ENCODE assay signal across 20 cellular contexts in genomic region chr18:7393080-7393479, GRCh38.
A peak's percentile ranks its signal among the peaks of the same experiment; 100 is the strongest.
DNase-seq lines count a peak whose midpoint lies in the region; ATAC-seq, FAIRE-seq and TF ChIP-seq lines count a peak whose summit lies in the region.
"Had no signal": no experiment of that assay in that cellular context is flagged by ENCODE, and none has a peak within 500 bp of the region (broad histone marks: within the 10 kb centered on the region; RNA-seq: fewer than 3 reads in every experiment).

No MANE protein-coding gene starts in this region.

- no TSS peak for BruUV-seq in HepG2 (replicated peaks; lab: Mats Ljungman, UMichigan)

- no peaks in the 10 kb centered on the region for H4K20me1 ChIP-seq in HepG2 (ENCODE audit: insufficient read depth, low read length)

- no peaks in the 10 kb centered on the region for H3K79me2 ChIP-seq in HepG2 (ENCODE audit: insufficient read depth, low read length)

- H3K27ac Mint-ChIP-seq in glutamatergic neuron (ENCODE audit: unreplicated experiment), result no peak overlapping the region
- H3K27ac Mint-ChIP-seq: CD4-positive, CD25-positive, alpha-beta regulatory T cell; CD8-positive, alpha-beta memory T cell had no signal

- H3K9me3 Mint-ChIP-seq in glutamatergic neuron (ENCODE audit: unreplicated experiment), result peaks cover 2% of the 10 kb centered on the region

- CTCF ChIA-PET in HepG2 (lab: Yijun Ruan, JAX; ENCODE audit: low intra/inter-chr PET ratio, low total read pairs), result no interaction called here

- no peak for TF ChIP-seq RAD21 in HepG2 (CRISPR knock-in tag; IDR thresholded peaks at IDR 0.05)

- DNase-seq in HepG2 (ENCODE audit: low spot score) (no peak), right lobe of liver (no peak), glutamatergic neuron (no peak), retina (peak; percentile 37), brain microvascular endothelial cell (no peak), thyroid gland (no peak), NCI-H2107 (lab: John Stamatoyannopoulos, UW) (no peak)
- DNase-seq: BE2C; C1 segment of cervical spinal cord; CD4-positive, CD25-positive, alpha-beta regulatory T cell; CD8-positive, alpha-beta memory T cell; COR-L47; DMS153; DMS79; GDM1; GM23248; HCEC 1CT had no signal

- ATAC-seq in HepG2 (no peak), right lobe of liver (no peak)

- H3K4me1 Mint-ChIP-seq in glutamatergic neuron (ENCODE audit: low read depth, unreplicated experiment), result peaks cover 11% of the 10 kb centered on the region
- H3K4me1 Mint-ChIP-seq: CD4-positive, CD25-positive, alpha-beta regulatory T cell; CD8-positive, alpha-beta memory T cell had no signal

- H3K4me2 ChIP-seq in HepG2 (ENCODE audit: low read depth, low read length), result no peak overlapping the region

- TF ChIP-seq CTCF in HepG2 (CRISPR knock-in tag; IDR thresholded peaks at IDR 0.05) (no peak), right lobe of liver (IDR thresholded peaks at IDR 0.05) (no peak), glutamatergic neuron (IDR thresholded peaks at IDR 0.05; ENCODE audit: partially characterized antibody, unreplicated experiment) (no peak), brain microvascular endothelial cell (IDR thresholded peaks at IDR 0.05; ENCODE audit: low read depth, low read length, missing control alignments) (no peak), thyroid gland (IDR thresholded peaks at IDR 0.05) (no peak)

- in situ Hi-C loops in HepG2 (cut with HindIII; ENCODE audit: extremely low pct_ligation_motif_present, low pct_unique_long_range_greater_than_20kb) (no loop called here), brain microvascular endothelial cell (cut with HindIII; ENCODE audit: low pct_ligation_motif_present, low sequenced_read_pairs) (no loop called here)

- H3K4me3 ChIP-seq in HepG2 (replicated peaks in 1 of 3; ENCODE audit: insufficient read depth in 1 of 3, low read depth in 2 of 3, low read length in 3 of 3) (no peak overlapping the region), right lobe of liver (no peak overlapping the region), brain microvascular endothelial cell (ENCODE audit: low read depth, low read length) (no peak overlapping the region), thyroid gland (replicated peaks in 1 of 3) (no peak overlapping the region)
- H3K4me3 ChIP-seq: GM23248 had no signal

- H3K4me1 ChIP-seq in HepG2 (ENCODE audit: insufficient read depth, low read length) (no peaks in the 10 kb centered on the region), right lobe of liver (no peaks in the 10 kb centered on the region), thyroid gland (no peaks in the 10 kb centered on the region)
- H3K4me1 ChIP-seq: BE2C had no signal

- 44% methylated on average over 9 of the region's 9 CpGs for WGBS in HepG2 (ENCODE audit: low lambda C conversion rate)
- WGBS in right lobe of liver (ENCODE audit: insufficient coverage, low coverage, low lambda C conversion rate, missing lambda C conversion rate), result 51% methylated on average over 4 of the region's 9 CpGs
- WGBS in thyroid gland, 2 donors, result 78 to 80% methylated on average over 9 of the region's 9 CpGs

- H3K27me3 ChIP-seq in HepG2 (ENCODE audit: control insufficient read depth in 1 of 2, insufficient read depth in 2 of 2, low read length in 2 of 2) (peaks cover 0 to 5% of the 10 kb centered on the region in 2 experiments; a peak in 1 of 5 replicates), right lobe of liver (no peaks in the 10 kb centered on the region), brain microvascular endothelial cell (replicated peaks) (no peaks in the 10 kb centered on the region), thyroid gland (no peaks in the 10 kb centered on the region)
- H3K27me3 ChIP-seq: BE2C had no signal

- peaks cover 6% of the 10 kb centered on the region for H3K36me3 Mint-ChIP-seq in glutamatergic neuron (ENCODE audit: unreplicated experiment)
- H3K36me3 Mint-ChIP-seq: CD4-positive, CD25-positive, alpha-beta regulatory T cell had no signal

- no peaks in the 10 kb centered on the region for H3K36me3 ChIP-seq in HepG2 (replicated peaks in 1 of 2; ENCODE audit: control insufficient read depth in 1 of 2, insufficient read depth in 2 of 2, low read length in 2 of 2)
- H3K36me3 ChIP-seq in right lobe of liver, result no peaks in the 10 kb centered on the region
- H3K36me3 ChIP-seq in brain microvascular endothelial cell (replicated peaks), result no peaks in the 10 kb centered on the region
- H3K36me3 ChIP-seq in thyroid gland, result no peaks in the 10 kb centered on the region
- H3K36me3 ChIP-seq: BE2C had no signal

- H3K27me3 Mint-ChIP-seq in glutamatergic neuron (ENCODE audit: unreplicated experiment), result no peaks in the 10 kb centered on the region
- H3K27me3 Mint-ChIP-seq: CD4-positive, CD25-positive, alpha-beta regulatory T cell; CD8-positive, alpha-beta memory T cell had no signal

- H3K27ac ChIP-seq in HepG2 (ENCODE audit: extremely low read length, insufficient read depth, low read length) (no peak overlapping the region), right lobe of liver (no peak overlapping the region), brain microvascular endothelial cell (no peak overlapping the region), thyroid gland (no peak overlapping the region)
- H3K27ac ChIP-seq: GM23248 had no signal

- intact Hi-C loops in HepG2 (cut with micrococcal nuclease; ENCODE audit: unreplicated experiment) (no loop called here), right lobe of liver (cut with DNase I) (no loop called here), thyroid gland (cut with DNase I) (no loop called here)

- no peak for FAIRE-seq in HepG2 (lab: Jason Lieb, UNC)
- FAIRE-seq: GM12892, GM18507, H54 had no signal

- no peak overlapping the region for H2AFZ ChIP-seq in HepG2 (ENCODE audit: low read length)
- H2AFZ ChIP-seq: GM23248 had no signal

- POLR2A ChIA-PET in HepG2 (lab: Yijun Ruan, JAX), result no interaction called here

- peak overlapping the region; percentile 11 for H3K4me3 Mint-ChIP-seq in glutamatergic neuron (ENCODE audit: unreplicated experiment)
- H3K4me3 Mint-ChIP-seq: CD4-positive, CD25-positive, alpha-beta regulatory T cell; CD8-positive, alpha-beta memory T cell had no signal

- H3K9ac ChIP-seq in HepG2 (ENCODE audit: insufficient read depth, low read depth, low read length), result no peak overlapping the region
- H3K9ac ChIP-seq: GM23248 had no signal

- TF ChIP-seq EP300 in HepG2 (IDR thresholded peaks at IDR 0.05; ENCODE audit: low read depth in 2 of 2, low read length in 2 of 2) (no peak), HepG2 (CRISPR knock-in tag; IDR thresholded peaks at IDR 0.05; ENCODE audit: borderline replicate concordance) (no peak)

- TF ChIP-seq POLR2A in HepG2 (IDR thresholded peaks at IDR 0.05; ENCODE audit: insufficient read depth in 1 of 2, low read depth in 2 of 2, low read length in 2 of 2), result no peak
- no peak for TF ChIP-seq POLR2A in right lobe of liver (IDR thresholded peaks at IDR 0.05)
- TF ChIP-seq POLR2A in thyroid gland (IDR thresholded peaks at IDR 0.05), result no peak

- H3K9me3 ChIP-seq in HepG2 (ENCODE audit: low read length), result no peaks in the 10 kb centered on the region
- H3K9me3 ChIP-seq in right lobe of liver, result no peaks in the 10 kb centered on the region
- no peaks in the 10 kb centered on the region for H3K9me3 ChIP-seq in thyroid gland
- H3K9me3 ChIP-seq: BE2C had no signal

TF ChIP-seq in HepG2, 621 proteins besides CTCF, POLR2A, EP300 and RAD21:
- TF ChIP-seq GTF2F1 (IDR thresholded peaks at IDR 0.05; ENCODE audit: low read length) (no peak), ZNF263 (CRISPR knock-in tag; IDR thresholded peaks at IDR 0.05) (peak; percentile 72), REL (CRISPR knock-in tag; conservative IDR thresholded peaks at IDR 0.05) (no peak), ZNF772 (CRISPR knock-in tag; IDR thresholded peaks at IDR 0.05) (no peak)
